ENCODE assay signal across 7 cellular contexts in genomic region chr2:219430633-219431615, GRCh38. TPM values are rescaled to one million over a fixed set of nuclear protein-coding genes. Genes with fewer than 3 reads are reported as not detected.
DNase-seq lines count a peak whose midpoint lies in the region; ATAC-seq and TF ChIP-seq lines count a peak whose summit lies in the region.

No MANE protein-coding gene starts in this region.

- H3K4me3 ChIP-seq in GM23248 (no peak overlapping the region), OCI-LY3 (ENCODE audit: low read length) (no peak overlapping the region), esophagus muscularis mucosa (no peak overlapping the region), retinal pigment epithelial cell (ENCODE audit: low read length) (no peak overlapping the region)

- H3K9ac ChIP-seq in GM23248 (no peak overlapping the region), OCI-LY3 (ENCODE audit: low read length) (no peak overlapping the region)

- H4K20me1 ChIP-seq in GM23248 (ENCODE audit: insufficient read depth): no peaks in the 10 kb centered on the region
- H4K20me1 ChIP-seq in OCI-LY3 (ENCODE audit: insufficient read depth, low read length): no peaks in the 10 kb centered on the region

- no peaks in the 10 kb centered on the region for H3F3A ChIP-seq in GM23248 (ENCODE audit: insufficient read depth)

- H3K79me2 ChIP-seq in GM23248 (ENCODE audit: insufficient read depth) (no peaks in the 10 kb centered on the region), OCI-LY3 (ENCODE audit: low read length) (no peaks in the 10 kb centered on the region)

- H3K27me3 ChIP-seq in GM23248 (replicated peaks; ENCODE audit: insufficient read depth) (no peaks in the 10 kb centered on the region), OCI-LY3 (ENCODE audit: low read depth, low read length) (no peaks in the 10 kb centered on the region), esophagus muscularis mucosa (peaks cover 0 to 17% (median 0%) of the 10 kb centered on the region in 4 donors)

- no peak overlapping the region for H3K4me2 ChIP-seq in GM23248 (ENCODE audit: unreplicated experiment)
- no peak overlapping the region for H3K4me2 ChIP-seq in OCI-LY3 (ENCODE audit: low read length)

- in situ Hi-C loops in GM23248 (cut with MboI): no loop called here

- peak; percentile 24 for DNase-seq in GM23248
- DNase-seq in esophagus muscularis mucosa (ENCODE audit: extremely low spot score): no peak
- no peak for DNase-seq in retinal pigment epithelial cell (ENCODE audit: low read depth)
- no peak for DNase-seq in activated T-cell treated with anti-CD3 and anti-CD28 coated beads for 4 hours

- H3K4me1 ChIP-seq in GM23248 (ENCODE audit: insufficient read depth) (no peaks in the 10 kb centered on the region), OCI-LY3 (ENCODE audit: low read length) (no peaks in the 10 kb centered on the region), esophagus muscularis mucosa (peaks cover 17 to 52% (median 45%) of the 10 kb centered on the region in 4 donors)

- H2AFZ ChIP-seq in GM23248 (no peak overlapping the region), OCI-LY3 (ENCODE audit: low read depth, low read length) (peak overlapping the region; percentile 77; the same call in 1 of the 2 replicates)

- no peak for TF ChIP-seq EP300 in esophagus muscularis mucosa (IDR thresholded peaks at IDR 0.05)

- no peak for TF ChIP-seq POLR2A in esophagus muscularis mucosa (IDR thresholded peaks at IDR 0.05; ENCODE audit: low read depth)

- H3K27ac ChIP-seq in GM23248 (no peak overlapping the region), OCI-LY3 (ENCODE audit: low read length) (no peak overlapping the region), esophagus muscularis mucosa (replicated peaks in 1 of 4) (peak overlapping the region; percentile 94 to 99 (median 96))

- TF ChIP-seq CTCF in OCI-LY3 (IDR thresholded peaks at IDR 0.05; ENCODE audit: low read depth, low read length): peak; percentile 29
- peak; percentile 27 to 61 (median 36) for TF ChIP-seq CTCF in esophagus muscularis mucosa (IDR thresholded peaks at IDR 0.05)
- TF ChIP-seq CTCF in retinal pigment epithelial cell (conservative IDR thresholded peaks at IDR 0.05; ENCODE audit: low read depth, low read length): peak; percentile 39

- no peaks in the 10 kb centered on the region for H3K9me2 ChIP-seq in GM23248 (ENCODE audit: insufficient read depth)

- no peaks in the 10 kb centered on the region for H3K9me3 ChIP-seq in GM23248 (ENCODE audit: low read depth)
- H3K9me3 ChIP-seq in OCI-LY3 (ENCODE audit: insufficient read depth, low read length): no peaks in the 10 kb centered on the region
- H3K9me3 ChIP-seq in esophagus muscularis mucosa: no peaks in the 10 kb centered on the region

- H3K36me3 ChIP-seq in GM23248 (ENCODE audit: low read depth): no peaks in the 10 kb centered on the region
- H3K36me3 ChIP-seq in OCI-LY3 (replicated peaks; ENCODE audit: low read depth, low read length): no peaks in the 10 kb centered on the region
- H3K36me3 ChIP-seq in esophagus muscularis mucosa: peaks cover 0 to 10% (median 7%) of the 10 kb centered on the region in 4 donors

- ATAC-seq in GM19452 (IDR thresholded peaks at IDR 0.05; ENCODE audit: unreplicated experiment) (no peak), GM21576 (IDR thresholded peaks at IDR 0.05; ENCODE audit: unreplicated experiment) (no peak)

- 81 to 88% methylated on average over 9 of the region's 9 CpGs for WGBS in GM23248 (ENCODE audit: low coverage in 1 of 2, low lambda C conversion rate in 2 of 2, missing lambda C conversion rate in 2 of 2), 2 experiments
- WGBS in esophagus muscularis mucosa: 30% methylated on average over 9 of the region's 9 CpGs

- intact Hi-C loops in esophagus muscularis mucosa (cut with DNase I): no loop called here

RNA-seq across cellular contexts. Expression of gene SPEG, which starts 3.7 kb away (rescaled TPM):
- total RNA-seq in GM23248 (2014; rRNA removed; shearing (Covaris generic)): 26.5 and 32.1 TPM in 2 replicates
- polyA plus RNA-seq in GM23248 (2016; fragmentation: Nextera tagmentation; extraction: Ambion mirVana): 6.8 and 9.4 TPM in 2 replicates
- total RNA-seq in esophagus muscularis mucosa: 100 to 1,000 TPM; 115 to 251 (median 180) TPM

RNA-seq across cellular contexts. Expression of gene DES, which starts 12.7 kb away (rescaled TPM):
- total RNA-seq in GM23248 (2014; rRNA removed; shearing (Covaris generic)): 0.51 and 2.7 TPM in 2 replicates
- polyA plus RNA-seq in GM23248 (2016; fragmentation: Nextera tagmentation; extraction: Ambion mirVana): 0.75 and 1.1 TPM in 2 replicates
- total RNA-seq in esophagus muscularis mucosa: over 10,000 TPM; 19,781 to 23,770 (median 22,752) TPM

RNA-seq across cellular contexts. Expression of gene DNPEP, which starts 43.2 kb away (rescaled TPM):
- total RNA-seq in GM23248 (2014; rRNA removed; shearing (Covaris generic)): 79.8 and 84.5 TPM in 2 replicates
- 54.5 and 57.5 TPM in 2 replicates for polyA plus RNA-seq in GM23248 (2016; fragmentation: Nextera tagmentation; extraction: Ambion mirVana)
- total RNA-seq in esophagus muscularis mucosa: 100 to 1,000 TPM in 1 of 4 donors, 10 to 100 TPM in 3; 44.9 to 102 (median 61.6) TPM

Comparison
In these comparisons a context has a peak if more than half of its experiments do, and no peak if none do; other contexts are left out.
1. H3K27ac ChIP-seq: peak in esophagus muscularis mucosa (4 of 4); none in GM23248 (single experiment) and OCI-LY3 (single experiment).
2. RNA of gene DES, which starts 12.7 kb away (total RNA-seq): 19,781 to 23,770 TPM in esophagus muscularis mucosa; 0.51 to 2.7 TPM in GM23248; every median in the first group is over 1,000 times any median in the second.
3. Peak in every context shown above with its lines, with median percentiles within 50 percentile points of each other: CTCF ChIP-seq.